In the genomic region with DNA sequence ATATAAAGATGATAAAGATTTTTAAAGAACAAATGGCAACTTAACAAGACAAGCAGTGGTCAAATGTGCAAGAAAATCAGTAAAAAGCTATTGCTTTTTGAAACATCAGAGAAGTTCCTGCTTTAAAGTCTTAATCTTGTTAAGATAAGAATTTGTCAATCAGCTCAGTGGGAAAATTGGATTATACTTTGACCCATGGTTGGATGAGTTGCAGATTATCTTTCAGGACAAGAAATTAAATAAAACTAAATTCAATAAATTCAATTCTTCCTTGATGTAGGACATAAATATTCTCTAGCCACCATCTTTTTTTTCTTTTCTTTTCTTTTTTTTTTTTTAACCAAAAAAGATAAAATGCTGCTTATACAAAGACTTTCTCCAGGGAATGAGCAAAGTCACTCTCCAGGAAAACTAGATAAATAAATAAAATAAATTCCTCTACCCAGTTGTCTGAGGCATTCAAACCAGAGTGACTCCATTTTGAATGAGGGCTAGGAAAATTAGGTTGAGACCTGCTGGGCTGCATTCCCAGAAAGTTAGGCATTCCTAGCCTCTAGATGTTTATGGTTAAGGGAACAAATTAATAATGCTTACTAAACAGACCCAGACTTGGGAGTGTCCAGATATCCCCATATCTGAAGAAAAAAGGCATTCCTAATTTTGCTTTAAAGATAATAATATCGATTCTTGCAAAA, we compare ENCODE assay signal across 19 cellular contexts.
DNase-seq lines count a peak whose midpoint lies in the region; ATAC-seq and TF ChIP-seq lines count a peak whose summit lies in the region.
"Had no signal": no experiment of that assay in that cellular context is flagged by ENCODE, and none has a peak within 500 bp of the region (broad histone marks: within the 10 kb centered on the region; RNA-seq: fewer than 3 reads in every experiment).

No MANE protein-coding gene starts in this region.

- no peaks in the 10 kb centered on the region for H3K79me2 ChIP-seq in SK-N-SH (ENCODE audit: insufficient read depth)

- WGBS in SK-N-SH (ENCODE audit: low lambda C conversion rate), result 4% methylated on average over 1 of the region's 1 CpG

- no peaks in the 10 kb centered on the region; a peak in 1 of 4 replicates for H3K4me1 ChIP-seq in SK-N-SH (ENCODE audit: control insufficient read depth in 1 of 2, insufficient read depth in 2 of 2, low read depth in 1 of 2, low read length in 1 of 2)

- POLR2A ChIA-PET in SK-N-SH (lab: Yijun Ruan, JAX), result no interaction called here

- CTCF ChIA-PET in SK-N-SH (lab: Yijun Ruan, JAX), result interaction anchor here (1.9 to 2.1 kb wide), 2 partner anchors 15 to 32 kb away, joined by 4 to 8 read pairs; no protein-coding TSS in a partner anchor

- no peak for TF ChIP-seq RAD21 in SK-N-SH (IDR thresholded peaks at IDR 0.05; ENCODE audit: low read length)

- H3K27me3 ChIP-seq in SK-N-SH (ENCODE audit: insufficient read depth), result peaks cover 6% of the 10 kb centered on the region; the same call in 1 of the 2 replicates
- H3K27me3 ChIP-seq: BLaER1 had no signal

- H3K36me3 ChIP-seq in SK-N-SH (replicated peaks in 1 of 2; ENCODE audit: control insufficient read depth in 1 of 2, insufficient read depth in 2 of 2, low read length in 1 of 2), result no peaks in the 10 kb centered on the region
- H3K36me3 ChIP-seq: BLaER1 had no signal

- H3F3A ChIP-seq in SK-N-SH (replicated peaks; ENCODE audit: insufficient read depth), result no peaks in the 10 kb centered on the region

- DNase-seq in SK-N-SH (no peak), NCI-H82 treated with DMSO at 0.1 percent for 48 hours (lab: John Stamatoyannopoulos, UW; ENCODE audit: unreplicated experiment) (peak; percentile 25), epithelial cell of esophagus (ENCODE audit: low read depth) (peak; percentile 1), dedifferentiated amniotic fluid mesenchymal stem cell (ENCODE audit: extremely low spot score) (no peak), UCSD-AML1 (lab: John Stamatoyannopoulos, UW; ENCODE audit: unreplicated experiment) (no peak)
- DNase-seq: Caco-2; CD4-positive, CD25-positive, alpha-beta regulatory T cell; CD8-positive, alpha-beta T cell; DMS153; DND-41; GDM1; H9 had no signal

- H3K4me3 ChIP-seq in SK-N-SH (ENCODE audit: low read depth in 2 of 2, low read length in 1 of 2) (no peak overlapping the region), epithelial cell of esophagus (ENCODE audit: low read length) (no peak overlapping the region)
- H3K4me3 ChIP-seq: BLaER1, GM23338 had no signal

- no peaks in the 10 kb centered on the region for H4K20me1 ChIP-seq in SK-N-SH (ENCODE audit: insufficient read depth)
- H4K20me1 ChIP-seq: BLaER1 had no signal

- no peak overlapping the region for H2AFZ ChIP-seq in SK-N-SH (ENCODE audit: low read depth)
- H2AFZ ChIP-seq: GM23338 had no signal

- no peak overlapping the region for H3K9ac ChIP-seq in SK-N-SH
- H3K9ac ChIP-seq: BLaER1 had no signal

- H3K4me2 ChIP-seq in SK-N-SH, result no peak overlapping the region
- H3K4me2 ChIP-seq: BLaER1, GM23338 had no signal

- TF ChIP-seq EP300 in SK-N-SH (IDR thresholded peaks at IDR 0.05; ENCODE audit: borderline replicate concordance in 1 of 2, low read depth in 1 of 2, low read length in 1 of 2), result no peak; a peak in 1 of 4 replicates

- H3K27ac ChIP-seq in SK-N-SH (ENCODE audit: low read depth in 2 of 2, low read length in 1 of 2), result no peak overlapping the region
- H3K27ac ChIP-seq: 22Rv1, BLaER1, C4-2B had no signal

- no peaks in the 10 kb centered on the region for H3K9me3 ChIP-seq in SK-N-SH
- H3K9me3 ChIP-seq: BLaER1, Caco-2 had no signal

- no peak for ATAC-seq in SK-N-SH treated with all-trans-retinoic acid at 6 μM for 48 hours
- no peak for ATAC-seq in HG02642 (IDR thresholded peaks at IDR 0.05; ENCODE audit: poor library complexity, unreplicated experiment)
- ATAC-seq: CD8-positive, alpha-beta T cell; GM23338; HCT116 had no signal

- no peaks in the 10 kb centered on the region for H3K9me2 ChIP-seq in SK-N-SH

- TF ChIP-seq CTCF in SK-N-SH (IDR thresholded peaks at IDR 0.05) (no peak), epithelial cell of esophagus (IDR thresholded peaks at IDR 0.05; ENCODE audit: insufficient read depth, low read depth, low read length, missing control alignments) (no peak)

TF ChIP-seq in SK-N-SH treated with all-trans-retinoic acid at 6 μM for 48 hours, 23 proteins besides CTCF, POLR2A, EP300 and RAD21 (continues in another document):
- TF ChIP-seq OSR1 (CRISPR knock-in tag; IDR thresholded peaks at IDR 0.05) (no peak), CSDC2 (CRISPR knock-in tag; IDR thresholded peaks at IDR 0.05) (peak; percentile 71; the same call in 1 of the 2 replicates), TCF4 (CRISPR knock-in tag; IDR thresholded peaks at IDR 0.05; ENCODE audit: borderline replicate concordance) (peak; percentile 36; the same call in 1 of the 2 replicates), ARNTL (CRISPR knock-in tag; IDR thresholded peaks at IDR 0.05; ENCODE audit: borderline replicate concordance, low read depth) (no peak), ESRRG (CRISPR knock-in tag; IDR thresholded peaks at IDR 0.05) (no peak), GLIS3 (CRISPR knock-in tag; IDR thresholded peaks at IDR 0.05) (no peak), ZC3H10 (CRISPR knock-in tag; IDR thresholded peaks at IDR 0.05) (no peak), ZNF8 (CRISPR knock-in tag; IDR thresholded peaks at IDR 0.05) (no peak)
- TF ChIP-seq, protein P1, sequence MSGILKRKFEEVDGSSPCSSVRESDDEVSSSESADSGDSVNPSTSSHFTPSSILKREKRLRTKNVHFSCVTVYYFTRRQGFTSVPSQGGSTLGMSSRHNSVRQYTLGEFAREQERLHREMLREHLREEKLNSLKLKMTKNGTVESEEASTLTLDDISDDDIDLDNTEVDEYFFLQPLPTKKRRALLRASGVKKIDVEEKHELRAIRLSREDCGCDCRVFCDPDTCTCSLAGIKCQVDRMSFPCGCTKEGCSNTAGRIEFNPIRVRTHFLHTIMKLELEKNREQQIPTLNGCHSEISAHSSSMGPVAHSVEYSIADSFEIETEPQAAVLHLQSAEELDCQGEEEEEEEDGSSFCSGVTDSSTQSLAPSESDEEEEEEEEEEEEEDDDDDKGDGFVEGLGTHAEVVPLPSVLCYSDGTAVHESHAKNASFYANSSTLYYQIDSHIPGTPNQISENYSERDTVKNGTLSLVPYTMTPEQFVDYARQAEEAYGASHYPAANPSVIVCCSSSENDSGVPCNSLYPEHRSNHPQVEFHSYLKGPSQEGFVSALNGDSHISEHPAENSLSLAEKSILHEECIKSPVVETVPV (CRISPR knock-in tag; IDR thresholded peaks at IDR 0.05), result peak; percentile 29; the same call in 1 of the 2 replicates
- TF ChIP-seq, protein P2, sequence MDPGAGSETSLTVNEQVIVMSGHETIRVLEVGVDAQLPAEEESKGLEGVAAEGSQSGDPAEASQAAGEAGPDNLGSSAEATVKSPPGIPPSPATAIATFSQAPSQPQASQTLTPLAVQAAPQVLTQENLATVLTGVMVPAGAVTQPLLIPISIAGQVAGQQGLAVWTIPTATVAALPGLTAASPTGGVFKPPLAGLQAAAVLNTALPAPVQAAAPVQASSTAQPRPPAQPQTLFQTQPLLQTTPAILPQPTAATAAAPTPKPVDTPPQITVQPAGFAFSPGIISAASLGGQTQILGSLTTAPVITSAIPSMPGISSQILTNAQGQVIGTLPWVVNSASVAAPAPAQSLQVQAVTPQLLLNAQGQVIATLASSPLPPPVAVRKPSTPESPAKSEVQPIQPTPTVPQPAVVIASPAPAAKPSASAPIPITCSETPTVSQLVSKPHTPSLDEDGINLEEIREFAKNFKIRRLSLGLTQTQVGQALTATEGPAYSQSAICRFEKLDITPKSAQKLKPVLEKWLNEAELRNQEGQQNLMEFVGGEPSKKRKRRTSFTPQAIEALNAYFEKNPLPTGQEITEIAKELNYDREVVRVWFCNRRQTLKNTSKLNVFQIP (CRISPR knock-in tag; IDR thresholded peaks at IDR 0.05; ENCODE audit: borderline replicate concordance, low read depth), result no peak

TF ChIP-seq in SK-N-SH, 30 proteins besides CTCF, POLR2A, EP300 and RAD21 (continues in another document):
- TF ChIP-seq TCF12 (IDR thresholded peaks at IDR 0.05) (no peak), RXRA (IDR thresholded peaks at IDR 0.05; ENCODE audit: borderline replicate concordance, low read depth) (no peak), FOXJ3 (CRISPR knock-in tag; IDR thresholded peaks at IDR 0.05) (no peak), MXI1 (IDR thresholded peaks at IDR 0.05; ENCODE audit: low read depth, low read length) (no peak), SMC3 (IDR thresholded peaks at IDR 0.05; ENCODE audit: low read depth, low read length) (no peak), GATA2 (CRISPR knock-in tag; IDR thresholded peaks at IDR 0.05) (no peak)
- TF ChIP-seq, protein P3, sequence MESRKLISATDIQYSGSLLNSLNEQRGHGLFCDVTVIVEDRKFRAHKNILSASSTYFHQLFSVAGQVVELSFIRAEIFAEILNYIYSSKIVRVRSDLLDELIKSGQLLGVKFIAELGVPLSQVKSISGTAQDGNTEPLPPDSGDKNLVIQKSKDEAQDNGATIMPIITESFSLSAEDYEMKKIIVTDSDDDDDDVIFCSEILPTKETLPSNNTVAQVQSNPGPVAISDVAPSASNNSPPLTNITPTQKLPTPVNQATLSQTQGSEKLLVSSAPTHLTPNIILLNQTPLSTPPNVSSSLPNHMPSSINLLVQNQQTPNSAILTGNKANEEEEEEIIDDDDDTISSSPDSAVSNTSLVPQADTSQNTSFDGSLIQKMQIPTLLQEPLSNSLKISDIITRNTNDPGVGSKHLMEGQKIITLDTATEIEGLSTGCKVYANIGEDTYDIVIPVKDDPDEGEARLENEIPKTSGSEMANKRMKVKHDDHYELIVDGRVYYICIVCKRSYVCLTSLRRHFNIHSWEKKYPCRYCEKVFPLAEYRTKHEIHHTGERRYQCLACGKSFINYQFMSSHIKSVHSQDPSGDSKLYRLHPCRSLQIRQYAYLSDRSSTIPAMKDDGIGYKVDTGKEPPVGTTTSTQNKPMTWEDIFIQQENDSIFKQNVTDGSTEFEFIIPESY (IDR thresholded peaks at IDR 0.05; ENCODE audit: borderline replicate concordance, low read depth), result no peak
- TF ChIP-seq, protein P4, sequence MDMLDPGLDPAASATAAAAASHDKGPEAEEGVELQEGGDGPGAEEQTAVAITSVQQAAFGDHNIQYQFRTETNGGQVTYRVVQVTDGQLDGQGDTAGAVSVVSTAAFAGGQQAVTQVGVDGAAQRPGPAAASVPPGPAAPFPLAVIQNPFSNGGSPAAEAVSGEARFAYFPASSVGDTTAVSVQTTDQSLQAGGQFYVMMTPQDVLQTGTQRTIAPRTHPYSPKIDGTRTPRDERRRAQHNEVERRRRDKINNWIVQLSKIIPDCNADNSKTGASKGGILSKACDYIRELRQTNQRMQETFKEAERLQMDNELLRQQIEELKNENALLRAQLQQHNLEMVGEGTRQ (IDR thresholded peaks at IDR 0.05; ENCODE audit: borderline replicate concordance, low read depth, low read length), result no peak

Comparison
In these comparisons a context has a peak if more than half of its experiments do, and no peak if none do; other contexts are left out.
1. DNase-seq: peak in NCI-H82 treated with DMSO at 0.1 percent for 48 hours (single experiment) and epithelial cell of esophagus (single experiment); none in SK-N-SH (single experiment), dedifferentiated amniotic fluid mesenchymal stem cell (single experiment) and UCSD-AML1 (single experiment).